Comparison of ENCODE assay signal across 25 cellular contexts in the genomic region with DNA sequence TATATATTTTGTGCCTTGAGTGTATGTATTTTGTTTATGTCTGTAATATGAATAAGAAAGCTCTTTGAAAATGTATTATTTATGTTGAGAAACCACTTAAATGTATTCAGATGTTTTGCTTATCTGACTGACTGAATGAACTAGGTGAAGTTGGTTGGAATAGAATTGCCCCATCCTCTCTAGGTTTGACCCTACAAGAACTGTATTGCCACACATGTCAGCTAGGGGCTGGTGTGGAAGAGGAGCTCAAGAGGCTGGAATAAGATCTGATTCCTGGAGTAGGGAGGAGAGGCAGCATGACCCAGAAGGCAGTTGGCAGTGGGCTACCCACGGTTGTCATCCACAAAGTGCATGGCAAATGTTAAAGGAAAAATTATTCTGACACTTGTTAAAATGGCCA. TPM values are rescaled to one million over a fixed set of nuclear protein-coding genes. Genes with fewer than 3 reads are reported as not detected.
DNase-seq lines count a peak whose midpoint lies in the region; ATAC-seq, FAIRE-seq and TF ChIP-seq lines count a peak whose summit lies in the region.
"Had no signal": no experiment of that assay in that cellular context is flagged by ENCODE, and none has a peak within 500 bp of the region (broad histone marks: within the 10 kb centered on the region; RNA-seq: fewer than 3 reads in every experiment).

No MANE protein-coding gene starts in this region.

- TF ChIP-seq CTCF in HepG2 (CRISPR knock-in tag; IDR thresholded peaks at IDR 0.05) (no peak), right lobe of liver (IDR thresholded peaks at IDR 0.05) (no peak), WTC11 (IDR thresholded peaks at IDR 0.05) (no peak), fibroblast of villous mesenchyme (IDR thresholded peaks at IDR 0.05; ENCODE audit: insufficient read depth, low read depth, low read length) (no peak)

- no peak overlapping the region for H3K27ac Mint-ChIP-seq in WTC11
- H3K27ac Mint-ChIP-seq: CD4-positive, alpha-beta T cell had no signal

- ATAC-seq in HepG2 (no peak), right lobe of liver (no peak), WTC11 (peak; percentile 72), GM18517 (IDR thresholded peaks at IDR 0.05; ENCODE audit: unreplicated experiment) (no peak)
- ATAC-seq: T-helper 17 cell had no signal

- no peaks in the 10 kb centered on the region for H3K4me1 Mint-ChIP-seq in WTC11
- H3K4me1 Mint-ChIP-seq: T-helper 17 cell had no signal

- H3K36me3 ChIP-seq in HepG2 (replicated peaks in 1 of 2; ENCODE audit: control insufficient read depth in 1 of 2, insufficient read depth in 2 of 2, low read length in 2 of 2) (no peaks in the 10 kb centered on the region), right lobe of liver (no peaks in the 10 kb centered on the region)
- H3K36me3 ChIP-seq: BLaER1, MG63 had no signal

- H3K27me3 ChIP-seq in HepG2 (ENCODE audit: control insufficient read depth in 1 of 2, insufficient read depth in 2 of 2, low read length in 2 of 2): no peaks in the 10 kb centered on the region
- no peaks in the 10 kb centered on the region for H3K27me3 ChIP-seq in right lobe of liver
- H3K27me3 ChIP-seq: BLaER1, MG63 had no signal

- H3K4me3 ChIP-seq in HepG2 (replicated peaks in 1 of 3; ENCODE audit: insufficient read depth in 1 of 3, low read depth in 2 of 3, low read length in 3 of 3): no peak overlapping the region
- no peak overlapping the region for H3K4me3 ChIP-seq in right lobe of liver
- no peak overlapping the region for H3K4me3 ChIP-seq in fibroblast of villous mesenchyme (ENCODE audit: low read depth, low read length)
- H3K4me3 ChIP-seq: BLaER1, MG63 had no signal

- BruUV-seq in HepG2 (replicated peaks; lab: Mats Ljungman, UMichigan): no TSS peak

- H3K4me1 ChIP-seq in HepG2 (ENCODE audit: insufficient read depth, low read length) (peaks cover 18% of the 10 kb centered on the region), right lobe of liver (no peaks in the 10 kb centered on the region)
- H3K4me1 ChIP-seq: BLaER1 had no signal

- H3K79me2 ChIP-seq in HepG2 (ENCODE audit: insufficient read depth, low read length): no peaks in the 10 kb centered on the region

- no peaks in the 10 kb centered on the region for H3K36me3 Mint-ChIP-seq in WTC11

- H3K9me3 Mint-ChIP-seq in WTC11: no peaks in the 10 kb centered on the region
- H3K9me3 Mint-ChIP-seq: CD4-positive, alpha-beta T cell had no signal

- H3K9ac ChIP-seq in HepG2 (ENCODE audit: insufficient read depth, low read depth, low read length): no peak overlapping the region
- H3K9ac ChIP-seq: BLaER1 had no signal

- 27% methylated on average over 1 of the region's 1 CpG for WGBS in HepG2 (ENCODE audit: low lambda C conversion rate)
- 80% methylated on average over 1 of the region's 1 CpG for WGBS in right lobe of liver (ENCODE audit: insufficient coverage, low coverage, low lambda C conversion rate, missing lambda C conversion rate)

- no peak for DNase-seq in HepG2 (ENCODE audit: low spot score)
- DNase-seq in right lobe of liver: no peak
- no peak for DNase-seq in WTC11 (ENCODE audit: low spot score)
- peak; percentile 70 for DNase-seq in fibroblast of villous mesenchyme (ENCODE audit: low read depth)
- no peak for DNase-seq in stimulated activated naive CD4-positive, alpha-beta T cell (lab: John Stamatoyannopoulos, UW)
- DNase-seq in DMS153 (lab: John Stamatoyannopoulos, UW): no peak
- DNase-seq: CD4-positive, alpha-beta T cell; COR-L47; GDM1; MG63; NCI-H1092; NCI-H1436; NCI-H1930; NCI-H226; NCI-H510A treated with DMSO at 0.1 percent for 48 hours; NCI-H748 treated with DMSO at 0.1 percent for 48 hours; OCI-M1; Right ventricle myocardium superior; T-helper 17 cell had no signal

- H4K20me1 ChIP-seq in HepG2 (ENCODE audit: insufficient read depth, low read length): no peaks in the 10 kb centered on the region
- H4K20me1 ChIP-seq: BLaER1 had no signal

- CTCF ChIA-PET in HepG2 (lab: Yijun Ruan, JAX; ENCODE audit: low intra/inter-chr PET ratio, low total read pairs) (no interaction called here), WTC11 (lab: Charles Lee) (interaction anchor here (1.0 to 1.6 kb wide), 4 partner anchors 10 to 144 kb away, joined by 3 to 6 read pairs (median 4); a partner anchor contains a TSS)

- no peak overlapping the region for H3K27ac ChIP-seq in HepG2 (ENCODE audit: extremely low read length, insufficient read depth, low read length)
- no peak overlapping the region for H3K27ac ChIP-seq in right lobe of liver
- H3K27ac ChIP-seq: BLaER1 had no signal

- no peaks in the 10 kb centered on the region for H3K9me3 ChIP-seq in HepG2 (ENCODE audit: low read length)
- no peaks in the 10 kb centered on the region for H3K9me3 ChIP-seq in right lobe of liver
- H3K9me3 ChIP-seq: BLaER1, MG63 had no signal

- POLR2A ChIA-PET in HepG2 (lab: Yijun Ruan, JAX) (interaction anchor here (1.0 kb wide), 1 partner anchor 11 kb away, joined by 3 read pairs; a partner anchor contains a TSS), WTC11 (lab: Charles Lee) (no interaction called here)

- no peak overlapping the region for H3K4me2 ChIP-seq in HepG2 (ENCODE audit: low read depth, low read length)
- H3K4me2 ChIP-seq: BLaER1 had no signal

- H2AFZ ChIP-seq in HepG2 (ENCODE audit: low read length): no peak overlapping the region

- TF ChIP-seq POLR2A in HepG2 (IDR thresholded peaks at IDR 0.05; ENCODE audit: insufficient read depth in 1 of 2, low read depth in 2 of 2, low read length in 2 of 2): no peak
- TF ChIP-seq POLR2A in right lobe of liver (IDR thresholded peaks at IDR 0.05): no peak

- H3K27me3 Mint-ChIP-seq in WTC11 (ENCODE audit: low read depth): peaks cover 3% of the 10 kb centered on the region; the same call in 1 of the 2 replicates

- FAIRE-seq in HepG2 (lab: Jason Lieb, UNC): no peak
- FAIRE-seq: GM18507, RCC 7860 had no signal

- no peak for TF ChIP-seq RAD21 in HepG2 (CRISPR knock-in tag; IDR thresholded peaks at IDR 0.05)

- in situ Hi-C loops in HepG2 (cut with HindIII; ENCODE audit: extremely low pct_ligation_motif_present, low pct_unique_long_range_greater_than_20kb): no loop called here

- H3K4me3 Mint-ChIP-seq in WTC11: no peak overlapping the region
- H3K4me3 Mint-ChIP-seq: CD4-positive, alpha-beta T cell; T-helper 17 cell had no signal

- no peak for TF ChIP-seq EP300 in HepG2 (IDR thresholded peaks at IDR 0.05; ENCODE audit: low read depth in 2 of 2, low read length in 2 of 2)
- no peak for TF ChIP-seq EP300 in HepG2 (CRISPR knock-in tag; IDR thresholded peaks at IDR 0.05; ENCODE audit: borderline replicate concordance)

- intact Hi-C loops in HepG2 (cut with micrococcal nuclease; ENCODE audit: unreplicated experiment) (no loop called here), right lobe of liver (cut with DNase I) (no loop called here)

RNA-seq across cellular contexts. Expression of a gene that starts 9.1 kb away (rescaled TPM):
- total RNA-seq in HepG2 (2016; rRNA removed; fragmentation: Illumina TruSeq; extraction: Trizol) (not detected in 2 replicates), right lobe of liver (not detected), WTC11 (2021) (not detected in 3 replicates), fibroblast of villous mesenchyme (under 0.01 and 0.43 TPM in 2 replicates)
- not detected in 2 replicates for total RNA-seq in HepG2 (2016; cell fraction: cytosol; rRNA removed; fragmentation: Illumina TruSeq; extraction: Trizol; ENCODE audit: low read depth)
- total RNA-seq in HepG2 (2016; cell fraction: insoluble cytoplasmic fraction; rRNA removed; fragmentation: Illumina TruSeq; extraction: Trizol): not detected in 2 replicates
- total RNA-seq in HepG2 (2016; cell fraction: membrane; rRNA removed; fragmentation: Illumina TruSeq; extraction: Trizol): not detected in 2 replicates
- total RNA-seq in HepG2 (2016; cell fraction: nucleus; rRNA removed; fragmentation: Illumina TruSeq; extraction: Trizol): not detected in 2 replicates
- polyA plus RNA-seq in HepG2 (2011; rRNA removed): not detected in 2 replicates
- not detected in 2 replicates for polyA plus RNA-seq in HepG2 (2011; cell fraction: cytosol; rRNA removed)
- not detected in 2 replicates for polyA plus RNA-seq in HepG2 (2011; cell fraction: nucleus; rRNA removed)
- not detected in 2 replicates for polyA plus RNA-seq in HepG2 (2012)
- polyA plus RNA-seq in HepG2 (2016; cell fraction: cytosol; fragmentation: Illumina TruSeq; extraction: Trizol; ENCODE audit: low read depth): not detected in 2 replicates
- not detected in 2 replicates for polyA plus RNA-seq in HepG2 (2016; cell fraction: insoluble cytoplasmic fraction; fragmentation: Illumina TruSeq; extraction: Trizol; ENCODE audit: low read depth)
- not detected in 2 replicates for polyA plus RNA-seq in HepG2 (2016; cell fraction: membrane; fragmentation: Illumina TruSeq; extraction: Trizol; ENCODE audit: low read depth)
- not detected in 2 replicates for polyA plus RNA-seq in HepG2 (2016; cell fraction: nucleus; fragmentation: Illumina TruSeq; extraction: Trizol; ENCODE audit: insufficient read depth, low read depth)
- polyA minus RNA-seq in HepG2 (2011; rRNA and poly(A)+ RNA removed; ENCODE audit: low replicate concordance): not detected in 2 replicates
- polyA minus RNA-seq in HepG2 (2011; cell fraction: cytosol; rRNA and poly(A)+ RNA removed): not detected in 2 replicates
- polyA minus RNA-seq in HepG2 (2011; cell fraction: nucleus; rRNA and poly(A)+ RNA removed): not detected in 2 replicates
- total RNA-seq: CD4-positive, alpha-beta T cell; H4; Right ventricle myocardium superior; T-helper 17 cell had no signal

RNA-seq across cellular contexts. Expression of a gene that starts 11.5 kb away (rescaled TPM):
- total RNA-seq in HepG2 (2016; rRNA removed; fragmentation: Illumina TruSeq; extraction: Trizol) (8.8 and 14.5 TPM in 2 replicates), right lobe of liver (10 to 100 TPM in 2 of 6 experiments, 1 to 10 TPM in 4; 5.8 to 10.9 (median 8.9) TPM), WTC11 (2021) (21.0 to 25.8 TPM (median 23.5 TPM) in 3 replicates), fibroblast of villous mesenchyme (16.4 and 16.8 TPM in 2 replicates)
- 6.0 and 6.3 TPM in 2 replicates for total RNA-seq in HepG2 (2016; cell fraction: cytosol; rRNA removed; fragmentation: Illumina TruSeq; extraction: Trizol; ENCODE audit: low read depth)
- 10.0 and 16.3 TPM in 2 replicates for total RNA-seq in HepG2 (2016; cell fraction: insoluble cytoplasmic fraction; rRNA removed; fragmentation: Illumina TruSeq; extraction: Trizol)
- total RNA-seq in HepG2 (2016; cell fraction: membrane; rRNA removed; fragmentation: Illumina TruSeq; extraction: Trizol): 6.8 and 8.7 TPM in 2 replicates
- 15.7 and 19.0 TPM in 2 replicates for total RNA-seq in HepG2 (2016; cell fraction: nucleus; rRNA removed; fragmentation: Illumina TruSeq; extraction: Trizol)
- polyA plus RNA-seq in HepG2 (2011; rRNA removed): 13.4 and 15.6 TPM in 2 replicates
- 9.0 and 10.6 TPM in 2 replicates for polyA plus RNA-seq in HepG2 (2011; cell fraction: cytosol; rRNA removed)
- polyA plus RNA-seq in HepG2 (2011; cell fraction: nucleus; rRNA removed): 7.2 and 7.7 TPM in 2 replicates
- polyA plus RNA-seq in HepG2 (2012): 8.9 and 12.3 TPM in 2 replicates
- 0.62 and 0.75 TPM in 2 replicates for polyA plus RNA-seq in HepG2 (2016; cell fraction: cytosol; fragmentation: Illumina TruSeq; extraction: Trizol; ENCODE audit: low read depth)
- polyA plus RNA-seq in HepG2 (2016; cell fraction: insoluble cytoplasmic fraction; fragmentation: Illumina TruSeq; extraction: Trizol; ENCODE audit: low read depth): 7.3 and 8.0 TPM in 2 replicates
- polyA plus RNA-seq in HepG2 (2016; cell fraction: membrane; fragmentation: Illumina TruSeq; extraction: Trizol; ENCODE audit: low read depth): 2.4 and 2.5 TPM in 2 replicates
- polyA plus RNA-seq in HepG2 (2016; cell fraction: nucleus; fragmentation: Illumina TruSeq; extraction: Trizol; ENCODE audit: insufficient read depth, low read depth): 17.1 and 18.9 TPM in 2 replicates
- polyA minus RNA-seq in HepG2 (2011; rRNA and poly(A)+ RNA removed; ENCODE audit: low replicate concordance): 47.3 and 130 TPM in 2 replicates
- 15.9 and 16.4 TPM in 2 replicates for polyA minus RNA-seq in HepG2 (2011; cell fraction: cytosol; rRNA and poly(A)+ RNA removed)
- 21.2 and 22.0 TPM in 2 replicates for polyA minus RNA-seq in HepG2 (2011; cell fraction: nucleus; rRNA and poly(A)+ RNA removed)

RNA-seq across cellular contexts. Expression of a gene that starts 49.9 kb away (rescaled TPM):
- not detected in 2 replicates for total RNA-seq in HepG2 (2016; rRNA removed; fragmentation: Illumina TruSeq; extraction: Trizol)
- total RNA-seq in HepG2 (2016; cell fraction: cytosol; rRNA removed; fragmentation: Illumina TruSeq; extraction: Trizol; ENCODE audit: low read depth): not detected in 2 replicates
- total RNA-seq in HepG2 (2016; cell fraction: insoluble cytoplasmic fraction; rRNA removed; fragmentation: Illumina TruSeq; extraction: Trizol): not detected in 2 replicates
- not detected in 2 replicates for total RNA-seq in HepG2 (2016; cell fraction: membrane; rRNA removed; fragmentation: Illumina TruSeq; extraction: Trizol)
- not detected in 2 replicates for total RNA-seq in HepG2 (2016; cell fraction: nucleus; rRNA removed; fragmentation: Illumina TruSeq; extraction: Trizol)
- polyA plus RNA-seq in HepG2 (2011; rRNA removed): 0.04 TPM in 1 of 2 replicates, not detected in the other
- polyA plus RNA-seq in HepG2 (2011; cell fraction: cytosol; rRNA removed): not detected in 2 replicates
- 0.21 and 0.32 TPM in 2 replicates for polyA plus RNA-seq in HepG2 (2011; cell fraction: nucleus; rRNA removed)
- not detected in 2 replicates for polyA plus RNA-seq in HepG2 (2012)
- polyA plus RNA-seq in HepG2 (2016; cell fraction: cytosol; fragmentation: Illumina TruSeq; extraction: Trizol; ENCODE audit: low read depth): not detected in 2 replicates
- polyA plus RNA-seq in HepG2 (2016; cell fraction: insoluble cytoplasmic fraction; fragmentation: Illumina TruSeq; extraction: Trizol; ENCODE audit: low read depth): not detected in 2 replicates
- polyA plus RNA-seq in HepG2 (2016; cell fraction: membrane; fragmentation: Illumina TruSeq; extraction: Trizol; ENCODE audit: low read depth): not detected in 2 replicates
- not detected in 2 replicates for polyA plus RNA-seq in HepG2 (2016; cell fraction: nucleus; fragmentation: Illumina TruSeq; extraction: Trizol; ENCODE audit: insufficient read depth, low read depth)
- polyA minus RNA-seq in HepG2 (2011; rRNA and poly(A)+ RNA removed; ENCODE audit: low replicate concordance): 0.14 TPM in 1 of 2 replicates, not detected in the other
- polyA minus RNA-seq in HepG2 (2011; cell fraction: cytosol; rRNA and poly(A)+ RNA removed): not detected in 2 replicates
- not detected in 2 replicates for polyA minus RNA-seq in HepG2 (2011; cell fraction: nucleus; rRNA and poly(A)+ RNA removed)
- not detected for total RNA-seq in right lobe of liver
- total RNA-seq in WTC11 (2021): 0.90 to 2.3 TPM (median 1.3 TPM) in 3 replicates
- total RNA-seq in fibroblast of villous mesenchyme: 0.32 TPM in 1 of 2 replicates, not detected in the other
- total RNA-seq: CD4-positive, alpha-beta T cell; H4; LHCN-M2; Right ventricle myocardium superior; T-helper 17 cell had no signal
